ENCODE assay signal across 1 cellular context in genomic region chr1:89827902-89828301, GRCh38.
TF ChIP-seq lines count a peak whose summit lies in the region.

No MANE protein-coding gene starts in this region.

TF ChIP-seq in HepG2, 621 proteins besides CTCF, POLR2A, EP300 and RAD21:
- no peak for TF ChIP-seq SPEN (CRISPR knock-in tag; IDR thresholded peaks at IDR 0.05; ENCODE audit: low read depth)
- TF ChIP-seq NFE2L2 (IDR thresholded peaks at IDR 0.05; ENCODE audit: low read length) = no peak
- TF ChIP-seq RBM22 (optimal IDR thresholded peaks at IDR 0.05; ENCODE audit: low read length) = peak; percentile 16
- TF ChIP-seq, protein P1, sequence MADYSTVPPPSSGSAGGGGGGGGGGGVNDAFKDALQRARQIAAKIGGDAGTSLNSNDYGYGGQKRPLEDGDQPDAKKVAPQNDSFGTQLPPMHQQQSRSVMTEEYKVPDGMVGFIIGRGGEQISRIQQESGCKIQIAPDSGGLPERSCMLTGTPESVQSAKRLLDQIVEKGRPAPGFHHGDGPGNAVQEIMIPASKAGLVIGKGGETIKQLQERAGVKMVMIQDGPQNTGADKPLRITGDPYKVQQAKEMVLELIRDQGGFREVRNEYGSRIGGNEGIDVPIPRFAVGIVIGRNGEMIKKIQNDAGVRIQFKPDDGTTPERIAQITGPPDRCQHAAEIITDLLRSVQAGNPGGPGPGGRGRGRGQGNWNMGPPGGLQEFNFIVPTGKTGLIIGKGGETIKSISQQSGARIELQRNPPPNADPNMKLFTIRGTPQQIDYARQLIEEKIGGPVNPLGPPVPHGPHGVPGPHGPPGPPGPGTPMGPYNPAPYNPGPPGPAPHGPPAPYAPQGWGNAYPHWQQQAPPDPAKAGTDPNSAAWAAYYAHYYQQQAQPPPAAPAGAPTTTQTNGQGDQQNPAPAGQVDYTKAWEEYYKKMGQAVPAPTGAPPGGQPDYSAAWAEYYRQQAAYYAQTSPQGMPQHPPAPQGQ (CRISPR knock-in tag; IDR thresholded peaks at IDR 0.05; ENCODE audit: borderline replicate concordance) = no peak
- no peak for TF ChIP-seq HNF1B (CRISPR knock-in tag; IDR thresholded peaks at IDR 0.05)
- TF ChIP-seq ZFX (CRISPR knock-in tag; IDR thresholded peaks at IDR 0.05; ENCODE audit: low read depth) = no peak
- no peak for TF ChIP-seq SMAD9 (CRISPR knock-in tag; IDR thresholded peaks at IDR 0.05)
- 0 out of 2 replicates have a peak, but pooled peaks have one; percentile 39 for TF ChIP-seq RBFOX2 (IDR thresholded peaks at IDR 0.05; ENCODE audit: low read depth, low read length)
TF ChIP-seq in HepG2: peak in this region for 2.
